In the genomic region with DNA sequence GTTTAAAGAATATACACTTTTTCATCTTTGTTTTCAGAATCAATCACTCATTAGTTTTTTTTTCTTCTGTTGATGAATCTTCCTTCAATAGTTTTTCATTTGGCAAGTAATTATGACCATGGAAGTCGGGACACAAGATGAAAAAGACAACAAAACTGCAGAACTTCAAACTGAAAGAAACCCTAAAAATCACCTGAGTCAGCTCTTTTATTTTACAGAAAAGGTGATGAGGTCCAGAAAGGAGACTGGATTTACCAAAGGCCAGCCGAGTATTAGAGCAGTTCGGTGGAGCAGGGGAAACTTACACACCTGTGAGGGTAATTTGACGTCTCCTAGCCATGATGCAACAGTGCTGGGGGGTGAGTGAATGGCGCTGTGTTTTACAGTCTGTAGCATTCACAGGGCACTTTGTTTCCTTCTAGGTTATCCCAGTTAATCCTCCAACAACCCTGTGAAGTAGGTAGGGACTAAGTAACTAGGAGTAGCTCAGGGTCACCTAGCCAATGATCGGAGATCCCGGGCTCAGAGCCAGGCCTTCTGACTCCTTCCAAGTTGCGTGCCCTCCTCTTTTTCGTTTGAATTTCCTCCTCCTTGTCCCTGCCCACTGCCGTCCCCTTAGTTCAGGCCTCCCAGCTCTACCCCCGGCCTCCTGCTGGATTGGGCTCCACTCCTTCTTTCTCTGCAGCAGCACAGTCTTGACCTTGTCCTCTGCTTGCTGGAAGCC, we compare ENCODE assay signal across 16 cellular contexts. TPM values are rescaled to one million over a fixed set of nuclear protein-coding genes. Genes with fewer than 3 reads are reported as not detected.
DNase-seq lines count a peak whose midpoint lies in the region; ATAC-seq and TF ChIP-seq lines count a peak whose summit lies in the region.
"Had no signal": no experiment of that assay in that cellular context is flagged by ENCODE, and none has a peak within 500 bp of the region (broad histone marks: within the 10 kb centered on the region; RNA-seq: fewer than 3 reads in every experiment).

No MANE protein-coding gene starts in this region.

- H3K79me1 ChIP-seq in IMR-90 (ENCODE audit: low read depth in 1 of 2, low read length in 2 of 2) = no peaks in the 10 kb centered on the region

- H2AFZ ChIP-seq in IMR-90 (replicated peaks; ENCODE audit: low read length, poor library complexity) = no peak overlapping the region

- H2AK9ac ChIP-seq in IMR-90 (replicated peaks; ENCODE audit: low read depth, low read length, poor library complexity) = no peak overlapping the region

- no peak overlapping the region; the same call in 1 of the 2 replicates for H2AK5ac ChIP-seq in IMR-90 (ENCODE audit: low read depth, low read length)

- H3K56ac ChIP-seq in IMR-90 (ENCODE audit: extremely low read depth, insufficient read depth, low read length) = no peak overlapping the region

- H4K8ac ChIP-seq in IMR-90 (ENCODE audit: low read depth in 2 of 2, low read length in 2 of 2) = no peak overlapping the region

- no peak overlapping the region for H3K9ac ChIP-seq in IMR-90 (ENCODE audit: low read depth, low read length)

- no peak overlapping the region for H3K4me3 ChIP-seq in IMR-90 (ENCODE audit: insufficient read depth, low read depth, low read length)
- H3K4me3 ChIP-seq: HAP-1, SK-N-MC had no signal

- WGBS in IMR-90 (ENCODE audit: extremely low coverage in 2 of 2, insufficient read length in 1 of 2), 2 experiments = 93% methylated on average over 4 of the region's 11 CpGs; no CpG with 5 or more reads in 1 of the 2 experiments

- H3K14ac ChIP-seq in IMR-90 (replicated peaks; ENCODE audit: low read depth, low read length) = no peak overlapping the region

- H4K5ac ChIP-seq in IMR-90 (ENCODE audit: low read depth, low read length) = no peak overlapping the region

- no peak overlapping the region for H3K4me2 ChIP-seq in IMR-90 (ENCODE audit: low read depth, low read length)

- no peak overlapping the region for H2BK15ac ChIP-seq in IMR-90 (ENCODE audit: low read depth, low read length)

- H2BK5ac ChIP-seq in IMR-90 (ENCODE audit: low read depth, low read length, poor library complexity, severe bottlenecking) = no peak overlapping the region

- peak; percentile 38 for DNase-seq in ACHN
- no peak for DNase-seq in IMR-90
- DNase-seq in left colon = no peak
- no peak for DNase-seq in A172 (ENCODE audit: low spot score)
- DNase-seq in NCI-H2171 treated with DMSO at 0.1 percent for 48 hours (lab: John Stamatoyannopoulos, UW) = no peak
- DNase-seq in anterior cingulate cortex (lab: John Stamatoyannopoulos, UW) = no peak
- DNase-seq: NCI-H1417 treated with DMSO at 0.1 percent for 48 hours, NCI-H2029, NCI-H2171, NCI-H774 had no signal

- H3K36me3 ChIP-seq in IMR-90 (ENCODE audit: control insufficient read depth, insufficient read depth, low read length) = no peaks in the 10 kb centered on the region
- H3K36me3 ChIP-seq: HAP-1 had no signal

- intact Hi-C loops in IMR-90 (cut with micrococcal nuclease) (no loop called here), left colon (cut with DNase I, micrococcal nuclease) (no loop called here)

- BruUV-seq in IMR-90 (replicated peaks; lab: Mats Ljungman, UMichigan) = no TSS peak

- no peak overlapping the region for H2BK120ac ChIP-seq in IMR-90 (ENCODE audit: low read depth, low read length)

- POLR2A ChIA-PET in IMR-90 (lab: Charles Lee; ENCODE audit: unreplicated experiment) = no interaction called here

- H3K27ac ChIP-seq in IMR-90 (ENCODE audit: insufficient read depth, low read length) = no peak overlapping the region
- H3K27ac ChIP-seq: C4-2B, HL-60, SK-N-MC had no signal

- no peak for TF ChIP-seq CTCF in IMR-90 (conservative IDR thresholded peaks at IDR 0.05; ENCODE audit: low read depth, low read length)

- no peaks in the 10 kb centered on the region; the same call in 1 of the 2 replicates for H3K4me1 ChIP-seq in IMR-90 (ENCODE audit: control insufficient read depth, insufficient read depth, low read length)

- no peaks in the 10 kb centered on the region for H3K9me1 ChIP-seq in IMR-90 (ENCODE audit: insufficient read depth, low read length)

- H4K20me1 ChIP-seq in IMR-90 (ENCODE audit: insufficient read depth, low read length) = no peaks in the 10 kb centered on the region

- CTCF ChIA-PET in IMR-90 (lab: Yijun Ruan, JAX) = interaction anchor here (0.7 to 1.2 kb wide), 2 partner anchors 14 to 20 kb away, joined by 4 to 5 read pairs; no protein-coding TSS in a partner anchor

- TF ChIP-seq POLR2A in IMR-90 (IDR thresholded peaks at IDR 0.05; ENCODE audit: low read depth, low read length) = no peak

- H2BK20ac ChIP-seq in IMR-90 (ENCODE audit: low read depth, low read length) = no peak overlapping the region

- in situ Hi-C loops in ACHN (cut with HindIII; ENCODE audit: low pct_ligation_motif_present, low pct_unique_long_range_greater_than_20kb, low sequenced_read_pairs) (no loop called here), IMR-90 (cut with MboI; ENCODE audit: low sequenced_read_pairs) (no loop called here)

- ATAC-seq in IMR-90 (ENCODE audit: low read depth) = no peak
- ATAC-seq in esophagus mucosa = peak; percentile 52
- peak; percentile 34 for ATAC-seq in left colon
- no peak for ATAC-seq in HG03095 (IDR thresholded peaks at IDR 0.05; ENCODE audit: unreplicated experiment)

- H3K9me3 ChIP-seq in IMR-90 (ENCODE audit: control insufficient read depth, insufficient read depth, low read length) = no peaks in the 10 kb centered on the region
- H3K9me3 ChIP-seq: HAP-1 had no signal

- H3K4ac ChIP-seq in IMR-90 (ENCODE audit: low read depth, low read length) = no peak overlapping the region

- no peak overlapping the region for H3K23ac ChIP-seq in IMR-90 (ENCODE audit: low read depth, low read length)

- H3K27me3 ChIP-seq in IMR-90 (ENCODE audit: control insufficient read depth, insufficient read depth, low read length) = peaks cover 5% of the 10 kb centered on the region; the same call in 1 of the 2 replicates

- no peak for TF ChIP-seq RAD21 in IMR-90 (IDR thresholded peaks at IDR 0.05; ENCODE audit: low read length)

- dilution Hi-C loops in IMR-90 (cut with HindIII; ENCODE audit: low sequenced_read_pairs, unreplicated experiment) = no loop called here

- H3K18ac ChIP-seq in IMR-90 (ENCODE audit: low read depth, low read length) = no peak overlapping the region

- no peak overlapping the region for H4K91ac ChIP-seq in IMR-90 (ENCODE audit: insufficient read depth, low read depth, low read length)

TF ChIP-seq in IMR-90, 13 proteins besides CTCF, POLR2A, EP300 and RAD21:
- TF ChIP-seq NFE2L2 (IDR thresholded peaks at IDR 0.05; ENCODE audit: low read depth, low read length) (no peak), MAFK (IDR thresholded peaks at IDR 0.05; ENCODE audit: low read depth, low read length) (peak; percentile 96)

RNA-seq across cellular contexts. Expression of a gene that starts 14.0 kb away (rescaled TPM):
- total RNA-seq in IMR-90 (2012; rRNA removed) (under 0.01 TPM in 2 replicates), esophagus mucosa (3.1 TPM), left colon (1 to 10 TPM in 1 of 2 donors, under 1 TPM in 1; 0.92 to 1.9 TPM)
- polyA plus RNA-seq in IMR-90 (2012; rRNA removed) = 0.09 and 0.15 TPM in 2 replicates
- 0.03 and 0.04 TPM in 2 replicates for polyA plus RNA-seq in IMR-90 (2012; cell fraction: cytosol; rRNA removed)
- 0.05 and 0.39 TPM in 2 replicates for polyA plus RNA-seq in IMR-90 (2012; cell fraction: nucleus; rRNA removed; ENCODE audit: low replicate concordance)
- 0.24 and 0.46 TPM in 2 replicates for total RNA-seq in A172 (2014; rRNA removed; shearing (Covaris generic))

Comparison
In these comparisons a context has a peak if more than half of its experiments do, and no peak if none do; other contexts are left out.
1. ATAC-seq: peak in esophagus mucosa (single experiment) and left colon (single experiment); none in IMR-90 (single experiment) and HG03095 (single experiment).